In the genomic region with DNA sequence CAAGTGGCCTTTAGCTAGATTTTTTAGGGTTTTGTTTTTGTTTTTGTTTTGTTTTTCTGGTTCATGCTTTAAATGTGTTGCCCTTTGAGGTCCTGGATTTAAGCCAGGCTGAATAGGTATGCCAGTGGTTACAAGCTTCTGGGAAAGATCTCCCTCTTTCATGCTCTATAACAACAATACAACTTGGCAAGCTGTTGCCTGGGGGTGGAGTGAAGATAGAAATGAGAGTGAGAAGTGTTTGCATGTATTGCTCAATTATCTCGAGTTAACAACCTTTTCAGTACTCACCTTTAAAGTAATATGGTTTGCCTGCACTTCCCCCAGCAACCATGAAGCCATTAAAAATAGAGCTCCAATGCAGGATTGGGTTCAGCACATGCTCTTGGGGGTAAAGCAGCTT, we compare ENCODE assay signal across 16 cellular contexts. TPM values are rescaled to one million over a fixed set of nuclear protein-coding genes. Genes with fewer than 3 reads are reported as not detected.
"Had no signal": no experiment of that assay in that cellular context is flagged by ENCODE, and none has a peak within 500 bp of the region (broad histone marks: within the 10 kb centered on the region; RNA-seq: fewer than 3 reads in every experiment).

No MANE protein-coding gene starts in this region.

- H3K27me3 ChIP-seq: neutrophil, tibial nerve had no signal

- H3K36me3 ChIP-seq: neutrophil, tibial nerve had no signal

- DNase-seq: activated T-cell treated with anti-CD3 and anti-CD28 coated beads, Interleukin-2, amount 50 U/mL, for 1 hour; amniotic stem cell; cerebellar nuclear complex; dermis blood vessel endothelial cell; endodermal cell; hippocampal formation; naive thymus-derived CD8-positive, alpha-beta T cell; posterior cingulate gyrus; right cardiac atrium had no signal

- H3K9me3 ChIP-seq: neutrophil had no signal

- H3K4me3 ChIP-seq: lung, tibial nerve had no signal

- H3K4me1 ChIP-seq: tibial nerve had no signal

- H3K27ac ChIP-seq: neutrophil, tibial nerve had no signal

RNA-seq across cellular contexts. Expression of gene HAO1, which starts 19.2 kb away (rescaled TPM):
- total RNA-seq: activated naive CD4-positive, alpha-beta T cell treated with anti-CD3 and anti-CD28 coated beads, Interleukin-2, amount 50 U/mL, for 72 hours; dermis blood vessel endothelial cell; endodermal cell; kidney epithelial cell; lung; mononuclear cell; naive thymus-derived CD8-positive, alpha-beta T cell; right cardiac atrium; tibial nerve had no signal
- polyA plus RNA-seq: esophagus; lung; naive thymus-derived CD8-positive, alpha-beta T cell; right cardiac atrium had no signal
